In genomic region chr12:118377891-118378470, GRCh38 we compare ENCODE assay signal across 8 cellular contexts. TPM values are rescaled to one million over a fixed set of nuclear protein-coding genes. Genes with fewer than 3 reads are reported as not detected.
A peak's percentile ranks its signal among the peaks of the same experiment; 100 is the strongest.
DNase-seq lines count a peak whose midpoint lies in the region; ATAC-seq, FAIRE-seq and TF ChIP-seq lines count a peak whose summit lies in the region.

No MANE protein-coding gene starts in this region.

- POLR2A ChIA-PET in activated naive CD8-positive, alpha-beta T cell treated with anti-CD3 and anti-CD28 coated beads, Interleukin-2, amount 10 ng/mL, durations not matched to agents 7 days and 5 days (lab: Charles Lee): interaction anchor here (1.0 to 1.6 kb wide), 2 partner anchors 20 to 258 kb away, joined by 3 to 4 read pairs; no protein-coding TSS in a partner anchor

- ATAC-seq in activated naive CD8-positive, alpha-beta T cell treated with anti-CD3 and anti-CD28 coated beads, Interleukin-2, amount 10 ng/mL, durations not matched to agents 7 days and 5 days (ENCODE audit: low read depth): no peak
- ATAC-seq in HG03280 (IDR thresholded peaks at IDR 0.05; ENCODE audit: unreplicated experiment): no peak

- FAIRE-seq in urothelium cell line (lab: Jason Lieb, UNC): no peak

- H3K4me1 Mint-ChIP-seq in activated naive CD8-positive, alpha-beta T cell treated with anti-CD3 and anti-CD28 coated beads, Interleukin-2, amount 10 ng/mL, durations not matched to agents 7 days and 5 days: peaks cover 25% of the 10 kb centered on the region

- H3K4me3 Mint-ChIP-seq in activated naive CD8-positive, alpha-beta T cell treated with anti-CD3 and anti-CD28 coated beads, Interleukin-2, amount 10 ng/mL, durations not matched to agents 7 days and 5 days: peak overlapping the region; percentile 94

- DNase-seq in DMS79 (lab: John Stamatoyannopoulos, UW) (peak; percentile 26), LHCN-M2 (ENCODE audit: low read depth) (peak; percentile 85), SKM-1 (lab: John Stamatoyannopoulos, UW; ENCODE audit: unreplicated experiment) (peak; percentile 7), cardiac muscle cell (ENCODE audit: low read depth in 1 of 2, low spot score in 1 of 2) (peak; percentile 52 to 67), posterior vena cava (ENCODE audit: low spot score) (peak; percentile 87), urothelium cell line (ENCODE audit: low spot score) (peak; percentile 61)
- DNase-seq in activated naive CD8-positive, alpha-beta T cell treated with anti-CD3 and anti-CD28 coated beads, Interleukin-2, amount 10 ng/mL, durations not matched to agents 7 days and 5 days: peak; percentile 81

- no peaks in the 10 kb centered on the region for H3K9me3 ChIP-seq in cardiac muscle cell (ENCODE audit: low read depth)

- H3K27me3 Mint-ChIP-seq in activated naive CD8-positive, alpha-beta T cell treated with anti-CD3 and anti-CD28 coated beads, Interleukin-2, amount 10 ng/mL, durations not matched to agents 7 days and 5 days: no peaks in the 10 kb centered on the region

- peaks cover 15% of the 10 kb centered on the region for H3K4me1 ChIP-seq in cardiac muscle cell (ENCODE audit: low read depth)

- TF ChIP-seq CTCF in cardiac muscle cell (IDR thresholded peaks at IDR 0.05; ENCODE audit: low read depth, low read length): peak; percentile 91

- H3K27ac ChIP-seq in cardiac muscle cell: peak overlapping the region; percentile 97

- no peaks in the 10 kb centered on the region for H3K9me3 Mint-ChIP-seq in activated naive CD8-positive, alpha-beta T cell treated with anti-CD3 and anti-CD28 coated beads, Interleukin-2, amount 10 ng/mL, durations not matched to agents 7 days and 5 days

- H3K36me3 ChIP-seq in cardiac muscle cell: peaks cover 28% of the 10 kb centered on the region

- peak overlapping the region; percentile 93 for H3K4me3 ChIP-seq in cardiac muscle cell

- no peaks in the 10 kb centered on the region for H3K27me3 ChIP-seq in cardiac muscle cell

- H3K36me3 Mint-ChIP-seq in activated naive CD8-positive, alpha-beta T cell treated with anti-CD3 and anti-CD28 coated beads, Interleukin-2, amount 10 ng/mL, durations not matched to agents 7 days and 5 days: peaks cover 4% of the 10 kb centered on the region

- peak overlapping the region; percentile 84 for H3K27ac Mint-ChIP-seq in activated naive CD8-positive, alpha-beta T cell treated with anti-CD3 and anti-CD28 coated beads, Interleukin-2, amount 10 ng/mL, durations not matched to agents 7 days and 5 days

- intact Hi-C loops in posterior vena cava (cut with DNase I): loop anchor here in 1 of 2 donors (10.0 kb wide), 1 partner anchor 193 kb away; no protein-coding TSS in a partner anchor

RNA-seq across cellular contexts. Expression of gene SUDS3, which starts 1.6 kb away (rescaled TPM):
- total RNA-seq in LHCN-M2 (2014; rRNA removed): 30.4 and 33.0 TPM in 2 replicates
- polyA plus RNA-seq in LHCN-M2 (2012): 9.9 TPM
- total RNA-seq in activated naive CD8-positive, alpha-beta T cell treated with anti-CD3 and anti-CD28 coated beads, Interleukin-2, amount 10 ng/mL, durations not matched to agents 7 days and 5 days: 10 to 100 TPM; 27.3 to 30.0 TPM
- 44.7 and 50.9 TPM in 2 replicates for total RNA-seq in cardiac muscle cell
- 30.4 and 33.8 TPM in 2 replicates for polyA plus RNA-seq in cardiac muscle cell
- total RNA-seq in posterior vena cava: 10 to 100 TPM; 21.2 to 31.1 TPM

RNA-seq across cellular contexts. Expression of gene TAOK3, which starts 5.3 kb away (rescaled TPM):
- total RNA-seq in LHCN-M2 (2014; rRNA removed): 21.2 and 21.9 TPM in 2 replicates
- polyA plus RNA-seq in LHCN-M2 (2012): 15.1 TPM
- 10 to 100 TPM; 60.2 to 63.4 TPM for total RNA-seq in activated naive CD8-positive, alpha-beta T cell treated with anti-CD3 and anti-CD28 coated beads, Interleukin-2, amount 10 ng/mL, durations not matched to agents 7 days and 5 days
- 8.3 and 13.9 TPM in 2 replicates for total RNA-seq in cardiac muscle cell
- polyA plus RNA-seq in cardiac muscle cell: 10.5 and 25.3 TPM in 2 replicates
- total RNA-seq in posterior vena cava: 10 to 100 TPM; 27.9 to 31.8 TPM

Comparison
In these comparisons a context has a peak if more than half of its experiments do, and no peak if none do; other contexts are left out.
1. DNase-seq: peak in every context shown above with its lines; median percentile 87 in posterior vena cava; 85 in LHCN-M2; 81 in activated naive CD8-positive, alpha-beta T cell treated with anti-CD3 and anti-CD28 coated beads, Interleukin-2, amount 10 ng/mL, durations not matched to agents 7 days and 5 days; 61 in urothelium cell line; 60 in cardiac muscle cell; 26 in DMS79; 7 in SKM-1.